Comparison of ENCODE assay signal across 7 cellular contexts in the genomic region with DNA sequence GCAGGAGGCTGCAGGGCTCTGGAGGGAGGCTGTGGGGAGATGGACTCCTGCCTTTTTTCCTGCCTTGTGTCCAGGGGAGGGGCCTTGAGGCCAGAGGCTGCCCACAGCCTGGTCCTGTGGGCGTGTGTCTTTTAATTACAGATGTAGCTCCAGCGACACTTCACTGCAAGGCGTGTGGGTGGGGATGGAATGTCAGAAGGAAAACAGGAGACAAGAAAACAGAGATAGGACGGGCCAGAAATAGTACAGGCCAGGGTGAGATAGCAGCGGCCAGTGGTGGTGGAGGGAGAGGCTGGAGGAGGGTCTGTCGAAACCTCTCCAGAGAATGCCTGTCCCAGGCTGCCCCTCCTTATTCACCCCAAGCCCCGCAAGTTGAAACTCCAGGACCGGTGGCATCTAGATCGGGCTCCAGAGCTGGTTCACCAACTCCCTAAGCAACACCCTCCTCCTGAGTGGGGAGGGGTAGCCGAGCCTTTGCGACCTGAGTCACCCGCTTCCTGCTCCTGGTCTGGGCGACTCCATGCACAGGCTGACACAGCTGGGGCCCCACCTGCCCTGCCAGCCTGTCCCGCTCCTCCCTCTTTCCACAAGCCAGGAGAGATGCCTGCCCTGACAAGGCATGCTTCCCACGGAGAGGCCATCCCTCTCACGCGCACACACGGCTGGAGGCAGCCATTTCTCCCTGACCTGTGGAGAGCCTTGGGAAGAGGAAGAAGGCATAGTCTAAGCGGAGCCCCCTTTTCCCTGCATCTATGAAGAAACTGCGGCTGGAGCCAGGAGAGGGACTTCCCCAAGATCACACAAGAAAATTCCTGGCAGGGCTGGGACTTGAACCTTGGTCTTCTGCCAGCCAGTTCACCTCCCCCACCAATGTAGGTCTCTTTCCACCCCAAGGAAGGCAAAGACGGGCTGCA. TPM values are rescaled to one million over a fixed set of nuclear protein-coding genes. Genes with fewer than 3 reads are reported as not detected.
DNase-seq lines count a peak whose midpoint lies in the region; ATAC-seq lines count a peak whose summit lies in the region.

No MANE protein-coding gene starts in this region.

- DNase-seq in HuH-7 (ENCODE audit: low spot score) (peak; percentile 58), adipocyte (ENCODE audit: low read depth) (peak; percentile 52)
- DNase-seq in activated effector memory CD4-positive, alpha-beta T cell treated with Interleukin-2 at 50 U/mL for 16 hours = no peak

- H3K27ac ChIP-seq in thymus (ENCODE audit: low read depth) = peak overlapping the region; percentile 47

- 50% methylated on average over 21 of the region's 21 CpGs for WGBS in thymus

- H3K9me3 ChIP-seq in adipocyte (ENCODE audit: control insufficient read depth, low read length) = no peaks in the 10 kb centered on the region
- H3K9me3 ChIP-seq in iPS-18c (ENCODE audit: control insufficient read depth, insufficient read depth, low read length) = peaks cover 2% of the 10 kb centered on the region
- H3K9me3 ChIP-seq in thymus (ENCODE audit: control insufficient read depth) = no peaks in the 10 kb centered on the region

- H3K27me3 ChIP-seq in adipocyte (replicated peaks; ENCODE audit: control insufficient read depth, insufficient read depth, low read length) = no peaks in the 10 kb centered on the region
- H3K27me3 ChIP-seq in thymus (ENCODE audit: control insufficient read depth, insufficient read depth) = no peaks in the 10 kb centered on the region

- H3K9ac ChIP-seq in adipocyte (ENCODE audit: low read length) = no peak overlapping the region

- ATAC-seq in GM21825 (IDR thresholded peaks at IDR 0.05; ENCODE audit: unreplicated experiment) = no peak
- ATAC-seq in GM21526 (IDR thresholded peaks at IDR 0.05; ENCODE audit: low FRiP score, unreplicated experiment) = no peak

- H3K4me1 ChIP-seq in adipocyte (ENCODE audit: control insufficient read depth, insufficient read depth, low read length) (peaks cover 12% of the 10 kb centered on the region), thymus (ENCODE audit: control insufficient read depth, insufficient read depth, low read length) (peaks cover 3% of the 10 kb centered on the region)

- H3K36me3 ChIP-seq in adipocyte (ENCODE audit: control insufficient read depth, insufficient read depth, low read length, severe bottlenecking) (no peaks in the 10 kb centered on the region), thymus (ENCODE audit: control insufficient read depth, insufficient read depth) (no peaks in the 10 kb centered on the region)

- no peak overlapping the region for H3K4me3 ChIP-seq in adipocyte (ENCODE audit: low read length)
- peak overlapping the region; percentile 36 for H3K4me3 ChIP-seq in iPS-18c (ENCODE audit: insufficient read depth, low read depth, low read length)
- no peak overlapping the region for H3K4me3 ChIP-seq in thymus (ENCODE audit: low read length)

RNA-seq across cellular contexts. Expression of a gene that starts 6.6 kb away (rescaled TPM):
- polyA plus RNA-seq in thymus = 87.6 TPM

RNA-seq across cellular contexts. Expression of a gene that starts 18.7 kb away (rescaled TPM):
- polyA plus RNA-seq in thymus = 4.8 TPM

RNA-seq across cellular contexts. Expression of a gene that starts 19.7 kb away (rescaled TPM):
- 9.6 TPM for polyA plus RNA-seq in thymus

RNA-seq across cellular contexts. Expression of a gene that starts 42.9 kb away (rescaled TPM):
- 57.3 TPM for polyA plus RNA-seq in thymus

RNA-seq across cellular contexts. Expression of a gene that starts 44.5 kb away (rescaled TPM):
- polyA plus RNA-seq in thymus = 0.14 TPM
